Comparison of ENCODE assay signal across 1 cellular context in the genomic region with DNA sequence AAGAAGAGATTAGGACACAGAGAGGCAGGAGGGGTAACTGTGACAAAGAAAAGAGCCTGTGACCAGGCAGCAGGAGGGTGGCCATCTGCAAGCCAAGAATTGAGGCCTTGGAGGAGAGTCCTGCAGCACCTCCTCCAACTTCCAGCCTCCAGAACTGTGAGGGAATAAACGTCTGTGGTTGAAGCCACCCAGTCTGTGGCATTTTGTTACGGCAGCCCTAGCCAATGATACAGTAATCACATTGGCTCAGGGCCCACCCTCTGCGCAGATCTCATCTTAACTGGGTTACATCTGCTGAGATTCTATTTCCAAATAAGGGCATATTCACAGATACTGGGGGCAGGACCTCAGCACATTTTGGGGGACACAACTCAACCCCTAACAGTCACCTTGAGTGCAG.
TF ChIP-seq lines count a peak whose summit lies in the region.

No MANE protein-coding gene starts in this region.

TF ChIP-seq in GM12878, 131 proteins besides CTCF, POLR2A, EP300 and RAD21:
- TF ChIP-seq, protein P1, sequence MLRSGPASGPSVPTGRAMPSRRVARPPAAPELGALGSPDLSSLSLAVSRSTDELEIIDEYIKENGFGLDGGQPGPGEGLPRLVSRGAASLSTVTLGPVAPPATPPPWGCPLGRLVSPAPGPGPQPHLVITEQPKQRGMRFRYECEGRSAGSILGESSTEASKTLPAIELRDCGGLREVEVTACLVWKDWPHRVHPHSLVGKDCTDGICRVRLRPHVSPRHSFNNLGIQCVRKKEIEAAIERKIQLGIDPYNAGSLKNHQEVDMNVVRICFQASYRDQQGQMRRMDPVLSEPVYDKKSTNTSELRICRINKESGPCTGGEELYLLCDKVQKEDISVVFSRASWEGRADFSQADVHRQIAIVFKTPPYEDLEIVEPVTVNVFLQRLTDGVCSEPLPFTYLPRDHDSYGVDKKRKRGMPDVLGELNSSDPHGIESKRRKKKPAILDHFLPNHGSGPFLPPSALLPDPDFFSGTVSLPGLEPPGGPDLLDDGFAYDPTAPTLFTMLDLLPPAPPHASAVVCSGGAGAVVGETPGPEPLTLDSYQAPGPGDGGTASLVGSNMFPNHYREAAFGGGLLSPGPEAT (IDR thresholded peaks at IDR 0.05; ENCODE audit: low read depth) = no peak
- no peak for TF ChIP-seq HDAC6 (IDR thresholded peaks at IDR 0.05; ENCODE audit: unreplicated experiment)
